Comparison of ENCODE assay signal across 8 cellular contexts in genomic region chr1:39671793-39672550, GRCh38. TPM values are rescaled to one million over a fixed set of nuclear protein-coding genes. Genes with fewer than 3 reads are reported as not detected.
A peak's percentile ranks its signal among the peaks of the same experiment; 100 is the strongest.
DNase-seq lines count a peak whose midpoint lies in the region; ATAC-seq and TF ChIP-seq lines count a peak whose summit lies in the region.

TSS of gene NT5C1A (minus strand) at chr1:39672107. CDS start at chr1:39672038, 69 bp downstream.

- peak within 1 kb of the TSS; percentile 44 to 76 (median 67) for H3K4me3 Mint-ChIP-seq in CD4-positive, CD25-positive, alpha-beta regulatory T cell
- H3K4me3 Mint-ChIP-seq in IgD-negative memory B cell = peak within 1 kb of the TSS in 3 of 4 donors; percentile 63 to 76 (median 65)
- H3K4me3 Mint-ChIP-seq in activated naive CD4-positive, alpha-beta T cell treated with anti-CD3 and anti-CD28 coated beads, Interleukin-2, amount 50 U/mL, for 24 hours = peak within 1 kb of the TSS; percentile 74

- H3K4me3 ChIP-seq in CD4-positive, CD25-positive, alpha-beta regulatory T cell (ENCODE audit: low read depth, low read length) = peak within 1 kb of the TSS; percentile 26
- H3K4me3 ChIP-seq in heart right ventricle = peak within 1 kb of the TSS; percentile 51 to 72 (median 59)
- H3K4me3 ChIP-seq in psoas muscle = peak within 1 kb of the TSS; percentile 73

- H3K27ac Mint-ChIP-seq in CD4-positive, CD25-positive, alpha-beta regulatory T cell = peak within 1 kb of the TSS in 1 of 3 donors; percentile 60
- no peak within 1 kb of the TSS for H3K27ac Mint-ChIP-seq in IgD-negative memory B cell
- no peak within 1 kb of the TSS for H3K27ac Mint-ChIP-seq in activated naive CD4-positive, alpha-beta T cell treated with anti-CD3 and anti-CD28 coated beads, Interleukin-2, amount 50 U/mL, for 24 hours

- H3K9me3 Mint-ChIP-seq in CD4-positive, CD25-positive, alpha-beta regulatory T cell = no peaks in the 10 kb centered on the region
- no peaks in the 10 kb centered on the region for H3K9me3 Mint-ChIP-seq in IgD-negative memory B cell
- no peaks in the 10 kb centered on the region for H3K9me3 Mint-ChIP-seq in activated naive CD4-positive, alpha-beta T cell treated with anti-CD3 and anti-CD28 coated beads, Interleukin-2, amount 50 U/mL, for 24 hours

- H3K27me3 Mint-ChIP-seq in CD4-positive, CD25-positive, alpha-beta regulatory T cell = peaks cover 27% of the 10 kb centered on the region
- H3K27me3 Mint-ChIP-seq in IgD-negative memory B cell = peaks cover 18% of the 10 kb centered on the region
- H3K27me3 Mint-ChIP-seq in activated naive CD4-positive, alpha-beta T cell treated with anti-CD3 and anti-CD28 coated beads, Interleukin-2, amount 50 U/mL, for 24 hours = peaks cover 8% of the 10 kb centered on the region

- no peaks in the 10 kb centered on the region for H3K36me3 ChIP-seq in CD4-positive, CD25-positive, alpha-beta regulatory T cell (ENCODE audit: control insufficient read depth, insufficient read depth, low read length)
- no peaks in the 10 kb centered on the region for H3K36me3 ChIP-seq in heart right ventricle
- no peaks in the 10 kb centered on the region for H3K36me3 ChIP-seq in psoas muscle (ENCODE audit: insufficient read depth in 1 of 2, low read depth in 1 of 2)

- peaks cover 4 to 17% (median 6%) of the 10 kb centered on the region in 4 donors for H3K4me1 Mint-ChIP-seq in CD4-positive, CD25-positive, alpha-beta regulatory T cell
- peaks cover 0 to 4% (median 0%) of the 10 kb centered on the region in 3 donors for H3K4me1 Mint-ChIP-seq in IgD-negative memory B cell
- peaks cover 12% of the 10 kb centered on the region for H3K4me1 Mint-ChIP-seq in activated naive CD4-positive, alpha-beta T cell treated with anti-CD3 and anti-CD28 coated beads, Interleukin-2, amount 50 U/mL, for 24 hours

- TF ChIP-seq CTCF in heart right ventricle (IDR thresholded peaks at IDR 0.05) = no peak
- no peak for TF ChIP-seq CTCF in psoas muscle (IDR thresholded peaks at IDR 0.05)

- WGBS in heart right ventricle, 2 donors = 0 to 1% methylated on average over 48 to 55 of the region's 55 CpGs
- 0 to 1% (median 1%) methylated on average over 45 to 55 of the region's 55 CpGs for WGBS in psoas muscle, 3 donors

- no peak within 1 kb of the TSS for H3K27ac ChIP-seq in CD4-positive, CD25-positive, alpha-beta regulatory T cell (ENCODE audit: insufficient read depth, low read length, poor library complexity, severe bottlenecking)
- H3K27ac ChIP-seq in heart right ventricle = peak within 1 kb of the TSS in 9 of 10 donors; percentile 72 to 89 (median 82)
- peak within 1 kb of the TSS; percentile 89 for H3K27ac ChIP-seq in psoas muscle

- H3K4me1 ChIP-seq in CD4-positive, CD25-positive, alpha-beta regulatory T cell (ENCODE audit: control insufficient read depth, insufficient read depth, low read length, poor library complexity, severe bottlenecking) = peaks cover 20% of the 10 kb centered on the region
- H3K4me1 ChIP-seq in heart right ventricle = peaks cover 0 to 56% (median 34%) of the 10 kb centered on the region in 9 donors
- H3K4me1 ChIP-seq in psoas muscle = peaks cover 69% of the 10 kb centered on the region

- intact Hi-C loops in heart right ventricle (cut with DNase I) (loop anchor here in 1 of 10 donors (5.0 kb wide), 1 partner anchor 50 kb away; no protein-coding TSS in a partner anchor), psoas muscle (cut with DNase I) (loop anchor here (2.0 kb wide), 2 partner anchors 17 to 21 kb away; no protein-coding TSS in a partner anchor)

- peak; percentile 58 to 60 for ATAC-seq in CD4-positive, CD25-positive, alpha-beta regulatory T cell (ENCODE audit: low read depth in 2 of 2)
- ATAC-seq in heart right ventricle (peak; percentile 70 to 84 (median 81)), psoas muscle (peak; percentile 57 to 75 (median 65)), GM18858 (IDR thresholded peaks at IDR 0.05; ENCODE audit: unreplicated experiment) (no peak), GM21528 (IDR thresholded peaks at IDR 0.05; ENCODE audit: low FRiP score, unreplicated experiment) (no peak), GM21786 (IDR thresholded peaks at IDR 0.05; ENCODE audit: unreplicated experiment) (no peak)

- peak in 1 of 3 donors; percentile 51 for DNase-seq in CD4-positive, CD25-positive, alpha-beta regulatory T cell
- DNase-seq in heart right ventricle (peak; percentile 41 to 67), psoas muscle (peak; percentile 62 to 81)

- peaks cover 9% of the 10 kb centered on the region for H3K27me3 ChIP-seq in CD4-positive, CD25-positive, alpha-beta regulatory T cell (ENCODE audit: control insufficient read depth, insufficient read depth, low read length)
- H3K27me3 ChIP-seq in heart right ventricle (peaks cover 0 to 33% (median 12%) of the 10 kb centered on the region in 7 donors), psoas muscle (ENCODE audit: insufficient read depth in 3 of 3, low read length in 2 of 3) (no peaks in the 10 kb centered on the region)

- H3K36me3 Mint-ChIP-seq in CD4-positive, CD25-positive, alpha-beta regulatory T cell = peaks cover 4% of the 10 kb centered on the region
- no peaks in the 10 kb centered on the region for H3K36me3 Mint-ChIP-seq in IgD-negative memory B cell
- H3K36me3 Mint-ChIP-seq in activated naive CD4-positive, alpha-beta T cell treated with anti-CD3 and anti-CD28 coated beads, Interleukin-2, amount 50 U/mL, for 24 hours = no peaks in the 10 kb centered on the region

- no peaks in the 10 kb centered on the region for H3K9me3 ChIP-seq in CD4-positive, CD25-positive, alpha-beta regulatory T cell (ENCODE audit: control insufficient read depth in 2 of 2, low read length in 2 of 2)
- H3K9me3 ChIP-seq in heart right ventricle (no peaks in the 10 kb centered on the region), psoas muscle (no peaks in the 10 kb centered on the region)

RNA-seq across cellular contexts. Expression of gene NT5C1A, which starts in this region (rescaled TPM):
- total RNA-seq in CD4-positive, CD25-positive, alpha-beta regulatory T cell = 0.47 TPM
- polyA plus RNA-seq in CD4-positive, CD25-positive, alpha-beta regulatory T cell = under 1 TPM in 1 of 4 donors, not detected in 3; 0.37 TPM
- polyA plus RNA-seq in IgD-negative memory B cell = not detected
- total RNA-seq in heart right ventricle = 10 to 100 TPM; 12.1 to 59.2 (median 29.5) TPM
- polyA plus RNA-seq in heart right ventricle = under 1 TPM; 0.68 to 0.80 TPM
- 100 to 1,000 TPM in 1 of 4 donors, 10 to 100 TPM in 3; 35.0 to 112 (median 63.3) TPM for total RNA-seq in psoas muscle
- polyA plus RNA-seq in psoas muscle = 1 to 10 TPM; 1.2 to 7.7 (median 2.3) TPM

Comparison
In these comparisons a context has a peak if more than half of its experiments do, and no peak if none do; other contexts are left out.
1. Peak in ATAC-seq and H3K4me3 ChIP-seq in CD4-positive, CD25-positive, alpha-beta regulatory T cell; RNA of the gene not detected or under 1 TPM.
2. ATAC-seq: peak in heart right ventricle (8 of 8) and psoas muscle (4 of 4); none in GM18858 (single experiment), GM21528 (single experiment) and GM21786 (single experiment).
3. Peak in every context shown above with its lines, with median percentiles within 50 percentile points of each other: H3K4me3 ChIP-seq and H3K4me3 Mint-ChIP-seq.